ENCODE assay signal across 15 cellular contexts in genomic region chr6:53312355-53312754, GRCh38. TPM values are rescaled to one million over a fixed set of nuclear protein-coding genes. Genes with fewer than 3 reads are reported as not detected.
DNase-seq lines count a peak whose midpoint lies in the region; ATAC-seq and TF ChIP-seq lines count a peak whose summit lies in the region.
"Had no signal": no experiment of that assay in that cellular context is flagged by ENCODE, and none has a peak within 500 bp of the region (broad histone marks: within the 10 kb centered on the region; RNA-seq: fewer than 3 reads in every experiment).

No MANE protein-coding gene starts in this region.

- H3K4me2 ChIP-seq in Karpas-422 (ENCODE audit: low read depth, low read length, poor library complexity, severe bottlenecking): no peak overlapping the region

- H3K9me3 Mint-ChIP-seq in CD8-positive, alpha-beta T cell: no peaks in the 10 kb centered on the region
- H3K9me3 Mint-ChIP-seq in activated naive CD8-positive, alpha-beta T cell treated with anti-CD3 and anti-CD28 coated beads, Interleukin-2, amount 10 ng/mL, durations not matched to agents 7 days and 5 days: no peaks in the 10 kb centered on the region

- H3K4me3 ChIP-seq in CD8-positive, alpha-beta T cell (ENCODE audit: low read depth, low read length): no peak overlapping the region
- no peak overlapping the region for H3K4me3 ChIP-seq in Karpas-422 (ENCODE audit: low read length)
- H3K4me3 ChIP-seq: coronary artery, left ventricle myocardium inferior, SJSA1 had no signal

- peaks cover 100% of the 10 kb centered on the region for H3K79me2 ChIP-seq in Karpas-422 (ENCODE audit: low read length)

- H3K9me3 ChIP-seq in CD8-positive, alpha-beta T cell (ENCODE audit: low read length): no peaks in the 10 kb centered on the region
- H3K9me3 ChIP-seq in Karpas-422 (ENCODE audit: low read length): no peaks in the 10 kb centered on the region
- H3K9me3 ChIP-seq: SJSA1 had no signal

- peak overlapping the region; percentile 12 for H3K4me3 Mint-ChIP-seq in CD8-positive, alpha-beta T cell
- peak overlapping the region; percentile 68 for H3K4me3 Mint-ChIP-seq in activated naive CD8-positive, alpha-beta T cell treated with anti-CD3 and anti-CD28 coated beads, Interleukin-2, amount 10 ng/mL, durations not matched to agents 7 days and 5 days

- POLR2A ChIA-PET in CD8-positive, alpha-beta T cell (lab: Charles Lee): interaction anchor here (5.1 kb wide), 1 partner anchor 36 kb away, joined by 23 read pairs; the partner anchor contains the start of gene ELOVL5
- POLR2A ChIA-PET in activated naive CD8-positive, alpha-beta T cell treated with anti-CD3 and anti-CD28 coated beads, Interleukin-2, amount 10 ng/mL, durations not matched to agents 7 days and 5 days (lab: Charles Lee): interaction anchor here (0.8 to 1.6 kb wide), 3 partner anchors 9 to 36 kb away, joined by 3 to 8 read pairs (median 5); partner anchors contain the start of gene ELOVL5

- CTCF ChIA-PET in CD8-positive, alpha-beta T cell (lab: Charles Lee): interaction anchor here (0.9 to 1.4 kb wide), 3 partner anchors 9 to 99 kb away, joined by 3 read pairs; no protein-coding TSS in a partner anchor

- H3K27me3 Mint-ChIP-seq in CD8-positive, alpha-beta T cell (ENCODE audit: low read depth): no peaks in the 10 kb centered on the region
- H3K27me3 Mint-ChIP-seq in activated naive CD8-positive, alpha-beta T cell treated with anti-CD3 and anti-CD28 coated beads, Interleukin-2, amount 10 ng/mL, durations not matched to agents 7 days and 5 days: no peaks in the 10 kb centered on the region

- peak overlapping the region; percentile 41 for H3K27ac Mint-ChIP-seq in CD8-positive, alpha-beta T cell
- H3K27ac Mint-ChIP-seq in activated naive CD8-positive, alpha-beta T cell treated with anti-CD3 and anti-CD28 coated beads, Interleukin-2, amount 10 ng/mL, durations not matched to agents 7 days and 5 days: peak overlapping the region; percentile 57

- H3K9ac ChIP-seq in Karpas-422 (ENCODE audit: low read length): no peak overlapping the region

- TF ChIP-seq CTCF in CD8-positive, alpha-beta T cell (IDR thresholded peaks at IDR 0.05): no peak

- peaks cover 62% of the 10 kb centered on the region for H3K4me1 ChIP-seq in CD8-positive, alpha-beta T cell (ENCODE audit: insufficient read depth, low read length)
- peaks cover 62% of the 10 kb centered on the region for H3K4me1 ChIP-seq in Karpas-422 (ENCODE audit: low read length)

- no peak for DNase-seq in CD8-positive, alpha-beta T cell
- DNase-seq in Karpas-422 (no peak), NCI-H1436 treated with DMSO at 0.1 percent for 48 hours (lab: John Stamatoyannopoulos, UW) (no peak), NCI-H82 treated with DMSO at 0.1 percent for 48 hours (lab: John Stamatoyannopoulos, UW; ENCODE audit: unreplicated experiment) (no peak)
- no peak for DNase-seq in activated naive CD8-positive, alpha-beta T cell treated with anti-CD3 and anti-CD28 coated beads, Interleukin-2, amount 10 ng/mL, durations not matched to agents 7 days and 5 days
- DNase-seq: Calu3, foreskin fibroblast, HCEC 1CT, left ventricle myocardium inferior, trophoblast cell had no signal

- intact Hi-C loops in CD8-positive, alpha-beta T cell (cut with DNase I, micrococcal nuclease): loop anchor here in 1 of 2 experiments (2.0 kb wide), 1 partner anchor 24 kb away; no protein-coding TSS in a partner anchor

- H3K4me1 Mint-ChIP-seq in CD8-positive, alpha-beta T cell (ENCODE audit: low read depth): peaks cover 95% of the 10 kb centered on the region
- peaks cover 75% of the 10 kb centered on the region for H3K4me1 Mint-ChIP-seq in activated naive CD8-positive, alpha-beta T cell treated with anti-CD3 and anti-CD28 coated beads, Interleukin-2, amount 10 ng/mL, durations not matched to agents 7 days and 5 days

- no peaks in the 10 kb centered on the region for H3K9me2 ChIP-seq in Karpas-422 (replicated peaks; ENCODE audit: insufficient read depth, low read length)

- H3K27me3 ChIP-seq in CD8-positive, alpha-beta T cell (ENCODE audit: insufficient read depth, low read length): no peaks in the 10 kb centered on the region
- H3K27me3 ChIP-seq in Karpas-422 (ENCODE audit: low read length): no peaks in the 10 kb centered on the region
- H3K27me3 ChIP-seq: SJSA1 had no signal

- peak; percentile 64 for ATAC-seq in CD8-positive, alpha-beta T cell
- ATAC-seq in GM18868 (IDR thresholded peaks at IDR 0.05; ENCODE audit: unreplicated experiment) (peak; percentile 32), GM18873 (IDR thresholded peaks at IDR 0.05; ENCODE audit: low FRiP score, unreplicated experiment) (no peak), GM21381 (IDR thresholded peaks at IDR 0.05; ENCODE audit: unreplicated experiment) (no peak)
- peak; percentile 74 for ATAC-seq in activated naive CD8-positive, alpha-beta T cell treated with anti-CD3 and anti-CD28 coated beads, Interleukin-2, amount 10 ng/mL, durations not matched to agents 7 days and 5 days (ENCODE audit: low read depth)

- H2AFZ ChIP-seq in Karpas-422 (ENCODE audit: low read length): no peak overlapping the region

- no peak overlapping the region for H3K27ac ChIP-seq in CD8-positive, alpha-beta T cell (ENCODE audit: low read depth, low read length)
- H3K27ac ChIP-seq in Karpas-422 (ENCODE audit: low read length): peak overlapping the region; percentile 9; the same call in 1 of the 2 replicates
- H3K27ac ChIP-seq: coronary artery, left ventricle myocardium inferior, SJSA1 had no signal

- peaks cover 74% of the 10 kb centered on the region for H4K20me1 ChIP-seq in Karpas-422 (ENCODE audit: insufficient read depth, low read depth, low read length)

- H3K36me3 ChIP-seq in CD8-positive, alpha-beta T cell (ENCODE audit: insufficient read depth, low read length): no peaks in the 10 kb centered on the region
- no peaks in the 10 kb centered on the region for H3K36me3 ChIP-seq in Karpas-422 (ENCODE audit: insufficient read depth, low read length)
- H3K36me3 ChIP-seq: left ventricle myocardium inferior, SJSA1 had no signal

- H3K36me3 Mint-ChIP-seq in CD8-positive, alpha-beta T cell: no peaks in the 10 kb centered on the region
- peaks cover 18% of the 10 kb centered on the region for H3K36me3 Mint-ChIP-seq in activated naive CD8-positive, alpha-beta T cell treated with anti-CD3 and anti-CD28 coated beads, Interleukin-2, amount 10 ng/mL, durations not matched to agents 7 days and 5 days

RNA-seq across cellular contexts. Expression of gene ELOVL5, which starts 36.4 kb away (rescaled TPM):
- 10 to 100 TPM; 79.1 to 82.7 TPM for total RNA-seq in CD8-positive, alpha-beta T cell
- 37.9 and 82.7 TPM in 2 replicates for total RNA-seq in Karpas-422 (2014; rRNA removed; shearing (Covaris generic); ENCODE audit: low replicate concordance)
- total RNA-seq in activated naive CD8-positive, alpha-beta T cell treated with anti-CD3 and anti-CD28 coated beads, Interleukin-2, amount 10 ng/mL, durations not matched to agents 7 days and 5 days: 100 to 1,000 TPM; 101 to 110 TPM

Comparison
In these comparisons a context has a peak if more than half of its experiments do, and no peak if none do; other contexts are left out.
1. ATAC-seq: peak in CD8-positive, alpha-beta T cell (single experiment), GM18868 (single experiment) and activated naive CD8-positive, alpha-beta T cell treated with anti-CD3 and anti-CD28 coated beads, Interleukin-2, amount 10 ng/mL, durations not matched to agents 7 days and 5 days (single experiment); none in GM18873 (single experiment) and GM21381 (single experiment).